In the genomic region with DNA sequence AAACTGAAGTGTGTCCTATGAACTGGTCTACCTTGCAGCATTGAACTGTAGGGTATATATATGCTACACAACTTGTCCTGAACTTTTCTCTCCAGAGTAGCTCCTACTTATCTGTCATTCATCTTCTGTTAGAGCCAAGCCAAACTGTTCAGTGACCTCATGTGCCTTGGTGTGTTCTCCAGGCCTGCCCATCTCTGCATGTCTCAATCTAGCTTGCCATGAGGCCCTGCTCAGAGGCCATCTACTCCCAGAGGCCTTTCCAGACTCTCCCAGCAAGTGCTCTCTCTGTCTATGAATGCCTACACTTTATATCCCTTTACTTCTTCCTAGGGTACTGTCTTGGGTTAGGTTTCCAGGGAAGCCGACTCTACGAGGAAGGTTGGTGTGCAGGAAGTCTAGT, we compare ENCODE assay signal across 11 cellular contexts.
"Had no signal": no experiment of that assay in that cellular context is flagged by ENCODE, and none has a peak within 500 bp of the region (broad histone marks: within the 10 kb centered on the region; RNA-seq: fewer than 3 reads in every experiment).

No MANE protein-coding gene starts in this region.

- H3K9me3 Mint-ChIP-seq: GM23338, H9, HFFc6 had no signal

- DNase-seq: GM23248, GOT3, H7, H9, HCEC 1CT, HFFc6 had no signal

- H3K9me3 ChIP-seq: HAP-1 had no signal

- H3K4me3 ChIP-seq: GM23248, GM23338, HAP-1 had no signal

- H3K4me1 ChIP-seq: HAP-1 had no signal

- H3K4me2 ChIP-seq: GM23338 had no signal

- H3K4me3 Mint-ChIP-seq: GM23338, H9, HFFc6 had no signal

- ATAC-seq: GM23338, HCT116 had no signal

- H2AFZ ChIP-seq: GM23248, GM23338 had no signal

- H3K9ac ChIP-seq: GM23248 had no signal

- H3K27ac Mint-ChIP-seq: GM23338, H9, HFFc6 had no signal

- H3K27ac ChIP-seq: GM23248 had no signal

- FAIRE-seq: H1, H54 had no signal

- H3K36me3 ChIP-seq: HAP-1 had no signal
